Comparison of ENCODE assay signal across 8 cellular contexts in the genomic region with DNA sequence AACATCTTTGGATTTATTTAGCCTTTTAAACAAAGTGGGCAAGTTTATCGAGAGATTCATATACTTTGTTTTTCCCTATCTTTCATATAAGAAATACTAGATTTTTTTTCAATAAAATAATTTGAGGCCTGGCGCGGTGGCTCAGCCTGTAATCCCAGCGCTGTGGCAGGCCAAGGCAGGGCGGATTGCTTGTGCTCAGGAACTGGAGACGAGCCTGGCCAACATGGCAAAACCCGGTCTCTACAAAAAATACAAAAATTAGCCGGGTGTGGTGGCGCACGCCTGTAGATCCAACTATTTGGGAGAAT. TPM values are rescaled to one million over a fixed set of nuclear protein-coding genes. Genes with fewer than 3 reads are reported as not detected.
DNase-seq lines count a peak whose midpoint lies in the region; ATAC-seq lines count a peak whose summit lies in the region.

No MANE protein-coding gene starts in this region.

- H3K27ac ChIP-seq in iPS-20b (ENCODE audit: low read length) = no peak overlapping the region

- peak overlapping the region; percentile 89 for H3K27ac Mint-ChIP-seq in activated T-helper 2 cell treated with anti-CD3 and anti-CD28 coated beads, Interferon-gamma antibody, Interleukin-2, Interleukin-4, amounts not matched to agents 10 μg/mL and 5 μg/mL and 100 μg/mL, durations not matched to agents 14 hours and 24 hours and 36 hours
- H3K27ac Mint-ChIP-seq in stimulated activated naive CD8-positive, alpha-beta T cell treated with anti-CD3 and anti-CD28 coated beads, Interleukin-15, amount 100 ng/mL, for 72 hours = peak overlapping the region; percentile 97 to 98

- H3K9ac ChIP-seq in iPS-20b (ENCODE audit: low read depth, low read length) = peak overlapping the region; percentile 94; the same call in 1 of the 2 replicates

- peaks cover 12% of the 10 kb centered on the region for H3K36me3 Mint-ChIP-seq in activated T-helper 2 cell treated with anti-CD3 and anti-CD28 coated beads, Interferon-gamma antibody, Interleukin-2, Interleukin-4, amounts not matched to agents 10 μg/mL and 5 μg/mL and 100 μg/mL, durations not matched to agents 14 hours and 24 hours and 36 hours (ENCODE audit: low read depth)

- peak overlapping the region; percentile 87 for H3K4me3 Mint-ChIP-seq in activated T-helper 2 cell treated with anti-CD3 and anti-CD28 coated beads, Interferon-gamma antibody, Interleukin-2, Interleukin-4, amounts not matched to agents 10 μg/mL and 5 μg/mL and 100 μg/mL, durations not matched to agents 14 hours and 24 hours and 36 hours (ENCODE audit: low read depth)
- peak overlapping the region; percentile 97 to 98 for H3K4me3 Mint-ChIP-seq in stimulated activated naive CD8-positive, alpha-beta T cell treated with anti-CD3 and anti-CD28 coated beads, Interleukin-15, amount 100 ng/mL, for 72 hours

- intact Hi-C loops in activated T-helper 2 cell treated with anti-CD3 and anti-CD28 coated beads, Interferon-gamma antibody, Interleukin-2, Interleukin-4, amounts not matched to agents 10 μg/mL and 5 μg/mL and 100 μg/mL, durations not matched to agents 14 hours and 24 hours and 36 hours (cut with micrococcal nuclease) = loop anchor here (1.0 to 10.0 kb wide), 2 partner anchors 217 to 536 kb away; a partner anchor contains a TSS

- H3K4me1 ChIP-seq in iPS-20b (ENCODE audit: insufficient read depth, low read length) = peaks cover 15% of the 10 kb centered on the region

- no peak for ATAC-seq in stimulated activated naive CD8-positive, alpha-beta T cell treated with anti-CD3 and anti-CD28 coated beads, Interleukin-15, amount 100 ng/mL, for 72 hours

- peaks cover 6% of the 10 kb centered on the region; the same call in 1 of the 2 replicates for H3K36me3 ChIP-seq in iPS-20b (ENCODE audit: insufficient read depth, low read depth, low read length)

- H3K27me3 ChIP-seq in iPS-20b (ENCODE audit: insufficient read depth, low read length) = no peaks in the 10 kb centered on the region

- H3K4me1 Mint-ChIP-seq in activated T-helper 2 cell treated with anti-CD3 and anti-CD28 coated beads, Interferon-gamma antibody, Interleukin-2, Interleukin-4, amounts not matched to agents 10 μg/mL and 5 μg/mL and 100 μg/mL, durations not matched to agents 14 hours and 24 hours and 36 hours (ENCODE audit: low read depth) = peaks cover 29% of the 10 kb centered on the region
- H3K4me1 Mint-ChIP-seq in stimulated activated naive CD8-positive, alpha-beta T cell treated with anti-CD3 and anti-CD28 coated beads, Interleukin-15, amount 100 ng/mL, for 72 hours = peaks cover 29% of the 10 kb centered on the region

- H3K9me3 Mint-ChIP-seq in activated T-helper 2 cell treated with anti-CD3 and anti-CD28 coated beads, Interferon-gamma antibody, Interleukin-2, Interleukin-4, amounts not matched to agents 10 μg/mL and 5 μg/mL and 100 μg/mL, durations not matched to agents 14 hours and 24 hours and 36 hours = no peaks in the 10 kb centered on the region
- no peaks in the 10 kb centered on the region for H3K9me3 Mint-ChIP-seq in stimulated activated naive CD8-positive, alpha-beta T cell treated with anti-CD3 and anti-CD28 coated beads, Interleukin-15, amount 100 ng/mL, for 72 hours

- peaks cover 4% of the 10 kb centered on the region for H3K27me3 Mint-ChIP-seq in activated T-helper 2 cell treated with anti-CD3 and anti-CD28 coated beads, Interferon-gamma antibody, Interleukin-2, Interleukin-4, amounts not matched to agents 10 μg/mL and 5 μg/mL and 100 μg/mL, durations not matched to agents 14 hours and 24 hours and 36 hours (ENCODE audit: low read depth)
- H3K27me3 Mint-ChIP-seq in stimulated activated naive CD8-positive, alpha-beta T cell treated with anti-CD3 and anti-CD28 coated beads, Interleukin-15, amount 100 ng/mL, for 72 hours = no peaks in the 10 kb centered on the region

- no peaks in the 10 kb centered on the region for H3K9me3 ChIP-seq in iPS-20b (ENCODE audit: insufficient read depth, low read depth, low read length)

- H3K4me3 ChIP-seq in iPS-20b (ENCODE audit: low read length) = peak overlapping the region; percentile 83

- DNase-seq in NCI-H146 (lab: John Stamatoyannopoulos, UW) (peak; percentile 33), NCI-H146 treated with DMSO at 0.1 percent for 48 hours (lab: John Stamatoyannopoulos, UW; ENCODE audit: unreplicated experiment) (no peak), DMS53 (lab: John Stamatoyannopoulos, UW) (no peak), iPS-NIHi11 (ENCODE audit: low spot score) (no peak), NCI-H128 (lab: John Stamatoyannopoulos, UW; ENCODE audit: unreplicated experiment) (no peak)
- no peak for DNase-seq in activated T-helper 2 cell treated with anti-CD3 and anti-CD28 coated beads, Interferon-gamma antibody, Interleukin-2, Interleukin-4, amounts not matched to agents 10 μg/mL and 5 μg/mL and 100 μg/mL, durations not matched to agents 14 hours and 24 hours and 36 hours (ENCODE audit: low spot score)
- DNase-seq in stimulated activated naive CD8-positive, alpha-beta T cell treated with anti-CD3 and anti-CD28 coated beads, Interleukin-15, amount 100 ng/mL, for 72 hours = no peak

RNA-seq across cellular contexts. Expression of a gene that starts 1.6 kb away (rescaled TPM):
- total RNA-seq in activated T-helper 2 cell treated with anti-CD3 and anti-CD28 coated beads, Interferon-gamma antibody, Interleukin-2, Interleukin-4, amounts not matched to agents 10 μg/mL and 5 μg/mL and 100 μg/mL, durations not matched to agents 14 hours and 24 hours and 36 hours = 10.3 and 11.0 TPM in 2 replicates
